In genomic region chr16:70253291-70254094, GRCh38 we compare ENCODE assay signal across 8 cellular contexts. TPM values are rescaled to one million over a fixed set of nuclear protein-coding genes. Genes with fewer than 3 reads are reported as not detected.
A peak's percentile ranks its signal among the peaks of the same experiment; 100 is the strongest.
DNase-seq lines count a peak whose midpoint lies in the region; ATAC-seq and TF ChIP-seq lines count a peak whose summit lies in the region.

No MANE protein-coding gene starts in this region.

- H3K4me1 ChIP-seq in tibial artery (peaks cover 0 to 22% (median 16%) of the 10 kb centered on the region in 4 donors), uterus (peaks cover 6 to 11% of the 10 kb centered on the region in 2 donors)

- TF ChIP-seq CTCF in tibial artery (IDR thresholded peaks at IDR 0.05) (peak; percentile 21 to 35), uterus (IDR thresholded peaks at IDR 0.05) (peak in 2 of 4 experiments; percentile 6 to 29)

- TF ChIP-seq POLR2A in uterus (IDR thresholded peaks at IDR 0.05) = no peak

- ATAC-seq in GM18517 (IDR thresholded peaks at IDR 0.05; ENCODE audit: unreplicated experiment) = no peak

- intact Hi-C loops in tibial artery (cut with DNase I; ENCODE audit: low total_unique reads) (no loop called here), uterus (cut with DNase I; ENCODE audit: low total_unique reads) (no loop called here)

- H3K36me3 ChIP-seq in tibial artery = peaks cover 56 to 67% (median 65%) of the 10 kb centered on the region in 3 donors
- H3K36me3 ChIP-seq in uterus = no peaks in the 10 kb centered on the region

- H3K9me3 ChIP-seq in tibial artery (no peaks in the 10 kb centered on the region), uterus (no peaks in the 10 kb centered on the region)

- H3K27me3 ChIP-seq in tibial artery = no peaks in the 10 kb centered on the region
- H3K27me3 ChIP-seq in uterus = no peaks in the 10 kb centered on the region

- no peak overlapping the region for H3K27ac ChIP-seq in tibial artery
- no peak overlapping the region for H3K27ac ChIP-seq in uterus

- H3K4me3 ChIP-seq in tibial artery (no peak overlapping the region), uterus (no peak overlapping the region)

- peak; percentile 11 for DNase-seq in SIG-M5 treated with dmso at 0.1 percent for 504 hours (lab: John Stamatoyannopoulos, UW; ENCODE audit: unreplicated experiment)
- DNase-seq in SIG-M5 (lab: John Stamatoyannopoulos, UW) = no peak
- DNase-seq in MV-4-11 (lab: John Stamatoyannopoulos, UW) = peak; percentile 14
- peak; percentile 44 for DNase-seq in amniotic epithelial cell (ENCODE audit: low read depth)
- DNase-seq in kidney glomerular epithelial cell (lab: John Stamatoyannopoulos, UW) = peak; percentile 50
- no peak for DNase-seq in tibial artery
- no peak for DNase-seq in uterus

RNA-seq across cellular contexts. Expression of gene EXOSC6, which starts 1.8 kb away (rescaled TPM):
- total RNA-seq in uterus = 10 to 100 TPM in 3 of 4 donors, 1 to 10 TPM in 1; 8.8 to 38.0 (median 22.8) TPM

RNA-seq across cellular contexts. Expression of gene AARS1, which starts 35.8 kb away (rescaled TPM):
- 10 to 100 TPM; 32.5 to 99.4 (median 62.5) TPM for total RNA-seq in uterus

RNA-seq across cellular contexts. Expression of gene DDX19B, which starts 45.5 kb away (rescaled TPM):
- total RNA-seq in uterus = 10 to 100 TPM; 10.6 to 77.6 (median 25.4) TPM

Comparison
In these comparisons a context has a peak if more than half of its experiments do, and no peak if none do; other contexts are left out.
1. DNase-seq: peak in SIG-M5 treated with dmso at 0.1 percent for 504 hours (single experiment), MV-4-11 (single experiment), amniotic epithelial cell (single experiment) and kidney glomerular epithelial cell (single experiment); none in SIG-M5 (single experiment), tibial artery (0 of 2) and uterus (0 of 2).